Comparison of ENCODE assay signal across 28 cellular contexts in genomic region chrX:15315509-15315908, GRCh38. TPM values are rescaled to one million over a fixed set of nuclear protein-coding genes. Genes with fewer than 3 reads are reported as not detected.
A peak's percentile ranks its signal among the peaks of the same experiment; 100 is the strongest.
DNase-seq lines count a peak whose midpoint lies in the region; ATAC-seq and TF ChIP-seq lines count a peak whose summit lies in the region.
"Had no signal": no experiment of that assay in that cellular context is flagged by ENCODE, and none has a peak within 500 bp of the region (broad histone marks: within the 10 kb centered on the region; RNA-seq: fewer than 3 reads in every experiment).

TSS of gene ASB11 (minus strand) at chrX:15315640. CDS start at chrX:15315605, 35 bp downstream.

- no TSS peak for BruUV-seq in A673 (replicated peaks; lab: Mats Ljungman, UMichigan)

- no peaks in the 10 kb centered on the region for H3K36me3 ChIP-seq in A673 (ENCODE audit: insufficient read depth, low read length, poor library complexity, severe bottlenecking)
- H3K36me3 ChIP-seq in left ventricle myocardium inferior, result no peaks in the 10 kb centered on the region
- H3K36me3 ChIP-seq in skeletal muscle tissue (ENCODE audit: control insufficient read depth in 3 of 3, insufficient read depth in 3 of 3, low read length in 3 of 3), result peaks cover 0 to under 1% (median 0%) of the 10 kb centered on the region in 3 donors

- H3K4me1 ChIP-seq in A673 (ENCODE audit: insufficient read depth, low read length, poor library complexity, severe bottlenecking) (peaks cover 30% of the 10 kb centered on the region), left ventricle myocardium inferior (peaks cover 5% of the 10 kb centered on the region), skeletal muscle tissue (ENCODE audit: control insufficient read depth in 3 of 3, insufficient read depth in 3 of 3, low read length in 3 of 3) (no peaks in the 10 kb centered on the region)
- H3K4me1 ChIP-seq: Caco-2 had no signal

- peak within 1 kb of the TSS; percentile 55 to 78 (median 71) for H3K9ac ChIP-seq in skeletal muscle tissue (ENCODE audit: low read depth in 1 of 3, low read length in 3 of 3)

- H3K9me3 ChIP-seq in A673 (ENCODE audit: low read depth, low read length, poor library complexity, severe bottlenecking), result no peaks in the 10 kb centered on the region
- H3K9me3 ChIP-seq in left ventricle myocardium inferior (replicated peaks), result no peaks in the 10 kb centered on the region
- no peaks in the 10 kb centered on the region for H3K9me3 ChIP-seq in skeletal muscle tissue (ENCODE audit: control insufficient read depth in 3 of 3, low read length in 3 of 3)
- H3K9me3 ChIP-seq: Caco-2 had no signal

- H3K27me3 ChIP-seq in A673 (replicated peaks; ENCODE audit: insufficient read depth, low read depth, low read length, poor library complexity), result peaks cover 5% of the 10 kb centered on the region
- no peaks in the 10 kb centered on the region for H3K27me3 ChIP-seq in left ventricle myocardium inferior (ENCODE audit: low read depth)
- no peaks in the 10 kb centered on the region for H3K27me3 ChIP-seq in skeletal muscle tissue (ENCODE audit: control insufficient read depth in 3 of 3, insufficient read depth in 3 of 3, low read length in 3 of 3)

- CTCF ChIA-PET in A673 (lab: Charles Lee), result no interaction called here

- ATAC-seq in Right ventricle myocardium inferior (peak; percentile 70), HG03280 (IDR thresholded peaks at IDR 0.05; ENCODE audit: unreplicated experiment) (no peak)
- ATAC-seq: CD8-positive, alpha-beta T cell; HCT116; HepG2 had no signal

- intact Hi-C loops in A673 (cut with micrococcal nuclease; ENCODE audit: unreplicated experiment) (no loop called here), Right ventricle myocardium inferior (cut with DNase I) (no loop called here), left ventricle myocardium inferior (cut with micrococcal nuclease) (no loop called here)

- POLR2A ChIA-PET in A673 (lab: Charles Lee; ENCODE audit: low non-redundant PET), result no interaction called here

- H3K4me3 ChIP-seq in A673 (ENCODE audit: low read depth, low read length, poor library complexity, severe bottlenecking), result peak within 1 kb of the TSS; percentile 9
- H3K4me3 ChIP-seq in left ventricle myocardium inferior, result peak within 1 kb of the TSS; percentile 62
- peak within 1 kb of the TSS; percentile 27 to 73 (median 54) for H3K4me3 ChIP-seq in skeletal muscle tissue (ENCODE audit: low read length in 3 of 3)
- H3K4me3 ChIP-seq: PC-9 had no signal

- DNase-seq in A673 (ENCODE audit: low spot score) (no peak), Right ventricle myocardium inferior (ENCODE audit: missing footprints) (no peak), left ventricle myocardium inferior (no peak), midbrain (lab: John Stamatoyannopoulos, UW) (no peak)
- DNase-seq in activated T-cell treated with anti-CD3 and anti-CD28 coated beads, Interleukin-2, amount 50 U/mL, for 1 hour, result no peak
- DNase-seq: Caco-2; CD8-positive, alpha-beta T cell; DND-41; Karpas-422; NCI-H1092 treated with DMSO at 0.1 percent for 48 hours; NCI-H1436 treated with DMSO at 0.1 percent for 48 hours; NCI-H187 treated with DMSO at 0.1 percent for 48 hours; NCI-H2171 treated with DMSO at 0.1 percent for 48 hours; NCI-H345; NCI-H510A treated with DMSO at 0.1 percent for 48 hours; NCI-H748 treated with DMSO at 0.1 percent for 48 hours; NK-92 treated with Interleukin-12 subunit alpha and Interleukin-12 subunit beta, amount 100 ng/mL, for 24 hours; PC-9; SHP77 had no signal

- no peak within 1 kb of the TSS for H3K27ac ChIP-seq in A673 (ENCODE audit: low read depth, low read length, poor library complexity, severe bottlenecking)
- peak within 1 kb of the TSS; percentile 84 for H3K27ac ChIP-seq in left ventricle myocardium inferior (replicated peaks)
- H3K27ac ChIP-seq in skeletal muscle tissue (ENCODE audit: low read depth, low read length), result peak within 1 kb of the TSS; percentile 71
- H3K27ac ChIP-seq: C4-2B, PC-9 had no signal

- TF ChIP-seq CTCF in A673 (conservative IDR thresholded peaks at IDR 0.05; ENCODE audit: low read depth, low read length) (no peak), left ventricle myocardium inferior (IDR thresholded peaks at IDR 0.05; ENCODE audit: borderline replicate concordance) (no peak)

RNA-seq across cellular contexts. Expression of gene ASB11, which starts in this region (rescaled TPM):
- total RNA-seq in A673 (2021) (0.44 and 0.62 TPM in 2 replicates), Right ventricle myocardium inferior (85.9 TPM), left ventricle myocardium inferior (116 TPM), skeletal muscle tissue (15.1 TPM)
- total RNA-seq: B cell; Caco-2; CD8-positive, alpha-beta T cell; H4; HepG2; HT1080; PC-9; RPMI7951 had no signal

Comparison
In these comparisons a context has a peak if more than half of its experiments do, and no peak if none do; other contexts are left out.
1. H3K4me3 ChIP-seq: peak in every context shown above with its lines; median percentile 62 in left ventricle myocardium inferior; 54 in skeletal muscle tissue; 9 in A673.